ENCODE assay signal across 18 cellular contexts in the genomic region with DNA sequence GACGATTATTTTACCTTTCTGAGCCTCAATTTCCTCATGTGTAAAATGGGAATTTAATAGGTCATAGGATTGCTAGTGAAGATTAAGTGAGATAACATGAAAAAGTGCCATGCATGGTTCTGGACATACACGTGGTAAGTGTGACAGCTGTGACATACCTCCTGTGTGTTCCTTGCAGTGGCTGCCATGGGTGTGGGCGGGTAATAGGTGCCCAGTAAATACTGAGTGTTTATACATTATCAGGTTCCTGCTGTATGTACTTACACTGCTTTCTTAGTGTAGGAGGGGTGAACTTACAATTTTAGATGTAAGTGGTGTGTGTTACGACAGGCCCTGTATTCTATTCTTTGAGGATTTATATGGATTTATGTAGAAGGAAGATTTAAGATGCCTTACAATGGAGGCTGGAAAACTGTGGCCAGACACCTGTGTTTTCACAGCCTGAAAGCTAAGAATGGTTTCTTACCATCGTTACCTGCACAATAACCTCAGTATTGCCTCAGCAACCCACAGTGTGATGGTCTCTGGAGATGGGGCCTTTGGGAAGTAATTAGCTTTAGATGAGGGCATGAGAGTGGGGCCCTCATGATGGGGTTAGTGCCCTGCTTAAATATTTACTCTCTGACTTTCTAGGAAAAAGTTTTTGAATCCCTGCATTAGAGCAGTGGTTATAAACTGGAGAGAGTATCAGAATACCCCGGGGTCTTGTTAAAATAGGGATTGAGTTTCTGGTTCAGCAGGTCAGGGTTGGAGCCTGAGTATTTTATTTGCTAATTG.
A peak's percentile ranks its signal among the peaks of the same experiment; 100 is the strongest.
DNase-seq lines count a peak whose midpoint lies in the region; ATAC-seq and TF ChIP-seq lines count a peak whose summit lies in the region.
"Had no signal": no experiment of that assay in that cellular context is flagged by ENCODE, and none has a peak within 500 bp of the region (broad histone marks: within the 10 kb centered on the region; RNA-seq: fewer than 3 reads in every experiment).

No MANE protein-coding gene starts in this region.

- peaks cover 47% of the 10 kb centered on the region for H3K36me3 Mint-ChIP-seq in Calu3 (ENCODE audit: insufficient read depth, unreplicated experiment)
- H3K36me3 Mint-ChIP-seq: CD14-positive monocyte had no signal

- H3K4me3 Mint-ChIP-seq in Calu3 (ENCODE audit: low read depth, unreplicated experiment): no peak overlapping the region
- H3K4me3 Mint-ChIP-seq: CD14-positive monocyte had no signal

- H3K4me1 ChIP-seq in GM23248 (ENCODE audit: insufficient read depth): peaks cover 48% of the 10 kb centered on the region
- peaks cover 58% of the 10 kb centered on the region for H3K4me1 ChIP-seq in PC-9 (replicated peaks; ENCODE audit: insufficient read depth)
- peaks cover 15 to 29% of the 10 kb centered on the region in 2 donors for H3K4me1 ChIP-seq in mucosa of rectum (ENCODE audit: control insufficient read depth in 2 of 2, insufficient read depth in 2 of 2, low read length in 2 of 2)

- H3K27ac ChIP-seq in GM23248: peak overlapping the region; percentile 98; the same call in 1 of the 2 replicates
- H3K27ac ChIP-seq in PC-9: peak overlapping the region; percentile 96
- peak overlapping the region; percentile 23 to 49 for H3K27ac ChIP-seq in mucosa of rectum (ENCODE audit: low read depth in 2 of 2, low read length in 2 of 2)

- H3K4me3 ChIP-seq in GM23248: no peak overlapping the region
- no peak overlapping the region for H3K4me3 ChIP-seq in PC-9
- no peak overlapping the region for H3K4me3 ChIP-seq in mucosa of rectum (ENCODE audit: low read length in 2 of 2)
- H3K4me3 ChIP-seq: K562 had no signal

- H2AFZ ChIP-seq in GM23248 (no peak overlapping the region), PC-9 (no peak overlapping the region)

- H3K79me2 ChIP-seq in GM23248 (ENCODE audit: insufficient read depth) (peaks cover 82% of the 10 kb centered on the region), PC-9 (ENCODE audit: low read depth) (peaks cover 68% of the 10 kb centered on the region)

- H3K27me3 ChIP-seq in GM23248 (replicated peaks; ENCODE audit: insufficient read depth) (no peaks in the 10 kb centered on the region), PC-9 (ENCODE audit: insufficient read depth, low read depth) (no peaks in the 10 kb centered on the region), mucosa of rectum (ENCODE audit: control insufficient read depth in 2 of 2, insufficient read depth in 2 of 2, low read length in 2 of 2) (no peaks in the 10 kb centered on the region)

- H3K36me3 ChIP-seq in GM23248 (ENCODE audit: low read depth) (peaks cover 35% of the 10 kb centered on the region; the same call in 1 of the 2 replicates), PC-9 (ENCODE audit: low read depth) (peaks cover 18% of the 10 kb centered on the region; the same call in 1 of the 2 replicates), mucosa of rectum (ENCODE audit: control insufficient read depth in 2 of 2, insufficient read depth in 2 of 2, low read length in 2 of 2) (peaks cover 2 to 12% of the 10 kb centered on the region in 2 donors)

- BruUV-seq in Calu3 (replicated peaks; lab: Mats Ljungman, UMichigan) (no TSS peak), PC-9 (replicated peaks; lab: Mats Ljungman, UMichigan) (no TSS peak)

- peak overlapping the region; percentile 86 for H3K27ac Mint-ChIP-seq in Calu3 (ENCODE audit: unreplicated experiment)

- WGBS in GM23248 (ENCODE audit: low coverage in 1 of 2, low lambda C conversion rate in 2 of 2, missing lambda C conversion rate in 2 of 2), 2 experiments: 96% methylated on average over 6 of the region's 6 CpGs

- H3K9ac ChIP-seq in GM23248 (no peak overlapping the region), mucosa of rectum (ENCODE audit: low read depth in 1 of 2, low read length in 2 of 2) (no peak overlapping the region)

- no peak for DNase-seq in Calu3
- DNase-seq in GM23248: no peak
- no peak for DNase-seq in PC-9
- DNase-seq in activated naive CD4-positive, alpha-beta T cell treated with anti-CD3 and anti-CD28 coated beads, Interleukin-2, amount 50 U/mL, for 16 hours: no peak
- DNase-seq: Caco-2, DND-41, GDM1, NCI-H1092, NCI-H1694, NCI-H2171, NCI-H446 treated with DMSO at 0.1 percent for 48 hours, T1000 had no signal

- intact Hi-C loops in Calu3 (cut with micrococcal nuclease; ENCODE audit: unreplicated experiment) (loop anchor here (5.0 kb wide), 4 partner anchors 37 to 142 kb away; partner anchors contain the start of gene ASAP2), PC-9 (cut with micrococcal nuclease; ENCODE audit: unreplicated experiment) (loop anchor here (10.0 kb wide), 1 partner anchor 100 kb away; no protein-coding TSS in a partner anchor)

- in situ Hi-C loops in GM23248 (cut with MboI): no loop called here

- peaks cover 64% of the 10 kb centered on the region for H3F3A ChIP-seq in GM23248 (ENCODE audit: insufficient read depth)
- H3F3A ChIP-seq in PC-9 (ENCODE audit: insufficient read depth, low read depth): peaks cover 60% of the 10 kb centered on the region

- TF ChIP-seq CTCF in Calu3 (IDR thresholded peaks at IDR 0.05; ENCODE audit: unreplicated experiment) (no peak), PC-9 (conservative IDR thresholded peaks at IDR 0.05) (no peak)

- no peak overlapping the region for H3K4me2 ChIP-seq in GM23248 (ENCODE audit: unreplicated experiment)
- H3K4me2 ChIP-seq in PC-9: peak overlapping the region; percentile 73

- no peaks in the 10 kb centered on the region for H3K27me3 Mint-ChIP-seq in Calu3 (ENCODE audit: unreplicated experiment)

- H4K20me1 ChIP-seq in GM23248 (ENCODE audit: insufficient read depth) (no peaks in the 10 kb centered on the region), PC-9 (ENCODE audit: insufficient read depth) (no peaks in the 10 kb centered on the region)

- peaks cover 91% of the 10 kb centered on the region for H3K4me1 Mint-ChIP-seq in Calu3 (ENCODE audit: low read depth, unreplicated experiment)

- no peaks in the 10 kb centered on the region for H3K9me3 Mint-ChIP-seq in Calu3 (ENCODE audit: low read depth, unreplicated experiment)

- ATAC-seq in GM19395 (IDR thresholded peaks at IDR 0.05; ENCODE audit: unreplicated experiment) (no peak), HG03354 (IDR thresholded peaks at IDR 0.05; ENCODE audit: poor library complexity, severe bottlenecking, unreplicated experiment) (no peak), HG03439 (IDR thresholded peaks at IDR 0.05; ENCODE audit: unreplicated experiment) (no peak)
- ATAC-seq: K562 had no signal

- CTCF ChIA-PET in Calu3 (lab: Charles Lee): no interaction called here
- CTCF ChIA-PET in PC-9 (lab: Charles Lee): interaction anchor here (0.8 kb wide), 1 partner anchor 76 kb away, joined by 3 read pairs; no protein-coding TSS in a partner anchor

- POLR2A ChIA-PET in PC-9 (lab: Charles Lee; ENCODE audit: unreplicated experiment): interaction anchor here (0.7 kb wide), 1 partner anchor 49 kb away, joined by 3 read pairs; no protein-coding TSS in a partner anchor

- H3K9me3 ChIP-seq in GM23248 (ENCODE audit: low read depth): no peaks in the 10 kb centered on the region
- no peaks in the 10 kb centered on the region for H3K9me3 ChIP-seq in PC-9 (ENCODE audit: insufficient read depth, low read depth)
- no peaks in the 10 kb centered on the region for H3K9me3 ChIP-seq in mucosa of rectum (ENCODE audit: control insufficient read depth in 2 of 2, low read length in 2 of 2)
- H3K9me3 ChIP-seq: Caco-2 had no signal

- H3K9me2 ChIP-seq in GM23248 (ENCODE audit: insufficient read depth): no peaks in the 10 kb centered on the region
- no peaks in the 10 kb centered on the region for H3K9me2 ChIP-seq in PC-9 (ENCODE audit: insufficient read depth)

Comparison
In these comparisons a context has a peak if more than half of its experiments do, and no peak if none do; other contexts are left out.
1. H3K27ac ChIP-seq: peak in every context shown above with its lines; median percentile 98 in GM23248; 96 in PC-9; 36 in mucosa of rectum.